Comparison of ENCODE assay signal across 11 cellular contexts in genomic region chr16:30983898-30984610, GRCh38.
"Had no signal": no experiment of that assay in that cellular context is flagged by ENCODE, and none has a peak within 500 bp of the region (broad histone marks: within the 10 kb centered on the region; RNA-seq: fewer than 3 reads in every experiment).

No MANE protein-coding gene starts in this region.

- H3K27me3 Mint-ChIP-seq: activated CD4-positive, alpha-beta T cell treated with anti-CD3 and anti-CD28 coated beads for 36 hours; activated CD8-positive, alpha-beta T cell treated with anti-CD3 and anti-CD28 coated beads for 36 hours; activated naive CD8-positive, alpha-beta T cell treated with anti-CD3 and anti-CD28 coated beads, Interleukin-2, amount 50 U/mL, for 24 hours had no signal

- H3K9me3 Mint-ChIP-seq: activated CD8-positive, alpha-beta T cell treated with anti-CD3 and anti-CD28 coated beads for 36 hours; activated naive CD8-positive, alpha-beta T cell treated with anti-CD3 and anti-CD28 coated beads, Interleukin-2, amount 50 U/mL, for 24 hours; activated T-cell treated with anti-CD3 and anti-CD28 coated beads, Interleukin-2, amount 50 U/mL, for 72 hours; neural crest cell had no signal

- H3K4me1 Mint-ChIP-seq: activated naive CD8-positive, alpha-beta T cell treated with anti-CD3 and anti-CD28 coated beads, Interleukin-2, amount 50 U/mL, for 24 hours; neural crest cell had no signal

- H3K4me3 ChIP-seq: uterus had no signal

- H3K36me3 ChIP-seq: uterus had no signal

- H3K4me3 Mint-ChIP-seq: activated CD4-positive, alpha-beta T cell treated with anti-CD3 and anti-CD28 coated beads for 36 hours; activated CD8-positive, alpha-beta T cell treated with anti-CD3 and anti-CD28 coated beads for 36 hours; activated naive CD8-positive, alpha-beta T cell treated with anti-CD3 and anti-CD28 coated beads, Interleukin-2, amount 50 U/mL, for 24 hours; activated T-cell treated with anti-CD3 and anti-CD28 coated beads, Interleukin-2, amount 50 U/mL, for 72 hours; neural crest cell had no signal

- H3K27ac ChIP-seq: ascending aorta, tibial artery had no signal

- FAIRE-seq: kidney, pancreas had no signal

- H3K27me3 ChIP-seq: ascending aorta, gastrocnemius medialis, pancreas, tibial artery, uterus had no signal

- H3K27ac Mint-ChIP-seq: activated CD4-positive, alpha-beta T cell treated with anti-CD3 and anti-CD28 coated beads for 36 hours; activated CD8-positive, alpha-beta T cell treated with anti-CD3 and anti-CD28 coated beads for 36 hours; activated naive CD8-positive, alpha-beta T cell treated with anti-CD3 and anti-CD28 coated beads, Interleukin-2, amount 50 U/mL, for 24 hours; activated T-cell treated with anti-CD3 and anti-CD28 coated beads, Interleukin-2, amount 50 U/mL, for 72 hours had no signal

- H3K9me3 ChIP-seq: ascending aorta, gastrocnemius medialis, pancreas, tibial artery, uterus had no signal
